ENCODE assay signal across 11 cellular contexts in genomic region chr9:77946969-77947368, GRCh38.
DNase-seq lines count a peak whose midpoint lies in the region; ATAC-seq and TF ChIP-seq lines count a peak whose summit lies in the region.
"Had no signal": no experiment of that assay in that cellular context is flagged by ENCODE, and none has a peak within 500 bp of the region (broad histone marks: within the 10 kb centered on the region; RNA-seq: fewer than 3 reads in every experiment).

No MANE protein-coding gene starts in this region.

- no peak overlapping the region for H3K4me3 Mint-ChIP-seq in T-helper 1 cell treated with Interleukin-12 subunit alpha and Interleukin-12 subunit beta and Interleukin-4 antibody, amounts not matched to agents 30 μg/mL and 1 μg/mL, for 36 hours
- H3K4me3 Mint-ChIP-seq in activated CD8-positive, alpha-beta T cell treated with anti-CD3 and anti-CD28 coated beads, Interleukin-2, amount 10 ng/mL, durations not matched to agents 7 days and 5 days = no peak overlapping the region

- H3K4me1 Mint-ChIP-seq in T-helper 1 cell treated with Interleukin-12 subunit alpha and Interleukin-12 subunit beta and Interleukin-4 antibody, amounts not matched to agents 30 μg/mL and 1 μg/mL, for 36 hours (ENCODE audit: low read depth) = peaks cover 37% of the 10 kb centered on the region
- H3K4me1 Mint-ChIP-seq in activated CD8-positive, alpha-beta T cell treated with anti-CD3 and anti-CD28 coated beads, Interleukin-2, amount 10 ng/mL, durations not matched to agents 7 days and 5 days (ENCODE audit: low read depth) = peaks cover 33% of the 10 kb centered on the region

- H3K9me3 Mint-ChIP-seq in T-helper 1 cell treated with Interleukin-12 subunit alpha and Interleukin-12 subunit beta and Interleukin-4 antibody, amounts not matched to agents 30 μg/mL and 1 μg/mL, for 36 hours = no peaks in the 10 kb centered on the region
- H3K9me3 Mint-ChIP-seq in activated CD8-positive, alpha-beta T cell treated with anti-CD3 and anti-CD28 coated beads, Interleukin-2, amount 10 ng/mL, durations not matched to agents 7 days and 5 days (ENCODE audit: insufficient read depth) = no peaks in the 10 kb centered on the region

- TF ChIP-seq CTCF in RWPE2 (IDR thresholded peaks at IDR 0.05; ENCODE audit: poor library complexity, severe bottlenecking) = no peak
- no peak for TF ChIP-seq CTCF in tibial nerve (IDR thresholded peaks at IDR 0.05)

- peak overlapping the region; percentile 4 for H3K27ac Mint-ChIP-seq in T-helper 1 cell treated with Interleukin-12 subunit alpha and Interleukin-12 subunit beta and Interleukin-4 antibody, amounts not matched to agents 30 μg/mL and 1 μg/mL, for 36 hours
- H3K27ac Mint-ChIP-seq in activated CD8-positive, alpha-beta T cell treated with anti-CD3 and anti-CD28 coated beads, Interleukin-2, amount 10 ng/mL, durations not matched to agents 7 days and 5 days = no peak overlapping the region

- ATAC-seq in RWPE2 (ENCODE audit: low read depth) (0 out of 3 replicates have a peak, but pooled peaks have one; percentile 12), GM19397 (IDR thresholded peaks at IDR 0.05; ENCODE audit: unreplicated experiment) (no peak)
- no peak for ATAC-seq in activated CD8-positive, alpha-beta T cell treated with anti-CD3 and anti-CD28 coated beads, Interleukin-2, amount 10 ng/mL, durations not matched to agents 7 days and 5 days

- H3K27ac ChIP-seq in RWPE2 (ENCODE audit: poor library complexity, severe bottlenecking) (no peak overlapping the region), tibial nerve (peak overlapping the region in 3 of 4 donors; percentile 42 to 63 (median 62))
- H3K27ac ChIP-seq: KMS-11 had no signal

- H3K36me3 Mint-ChIP-seq in T-helper 1 cell treated with Interleukin-12 subunit alpha and Interleukin-12 subunit beta and Interleukin-4 antibody, amounts not matched to agents 30 μg/mL and 1 μg/mL, for 36 hours (ENCODE audit: low read depth) = peaks cover 7% of the 10 kb centered on the region
- peaks cover 2% of the 10 kb centered on the region for H3K36me3 Mint-ChIP-seq in activated CD8-positive, alpha-beta T cell treated with anti-CD3 and anti-CD28 coated beads, Interleukin-2, amount 10 ng/mL, durations not matched to agents 7 days and 5 days (ENCODE audit: low read depth)

- H3K4me1 ChIP-seq in RWPE2 (ENCODE audit: insufficient read depth, poor library complexity, severe bottlenecking) (peaks cover 20% of the 10 kb centered on the region), tibial nerve (peaks cover 0 to 83% (median 43%) of the 10 kb centered on the region in 4 donors)

- H3K36me3 ChIP-seq in RWPE2 (ENCODE audit: low read depth) (no peaks in the 10 kb centered on the region), tibial nerve (no peaks in the 10 kb centered on the region)

- TF ChIP-seq EP300 in tibial nerve (IDR thresholded peaks at IDR 0.05) = peak in 1 of 2 donors; percentile 36

- H3K4me3 ChIP-seq in RWPE2 (ENCODE audit: severe bottlenecking) (no peak overlapping the region), tibial nerve (no peak overlapping the region)

- H3K27me3 Mint-ChIP-seq in T-helper 1 cell treated with Interleukin-12 subunit alpha and Interleukin-12 subunit beta and Interleukin-4 antibody, amounts not matched to agents 30 μg/mL and 1 μg/mL, for 36 hours (ENCODE audit: low read depth) = no peaks in the 10 kb centered on the region
- H3K27me3 Mint-ChIP-seq in activated CD8-positive, alpha-beta T cell treated with anti-CD3 and anti-CD28 coated beads, Interleukin-2, amount 10 ng/mL, durations not matched to agents 7 days and 5 days (ENCODE audit: low read depth) = no peaks in the 10 kb centered on the region

- TF ChIP-seq POLR2A in tibial nerve (IDR thresholded peaks at IDR 0.05) = no peak

- H3K9me3 ChIP-seq in RWPE2 (ENCODE audit: severe bottlenecking) (no peaks in the 10 kb centered on the region), tibial nerve (no peaks in the 10 kb centered on the region)

- DNase-seq in T-helper 1 cell (no peak), RWPE2 (ENCODE audit: low spot score) (no peak), hippocampal formation (lab: John Stamatoyannopoulos, UW) (peak; percentile 21 to 49), tibial nerve (ENCODE audit: low spot score in 2 of 2) (no peak), glomerular visceral epithelial cell (ENCODE audit: extremely low spot score) (no peak)
- no peak for DNase-seq in activated CD8-positive, alpha-beta T cell treated with anti-CD3 and anti-CD28 coated beads, Interleukin-2, amount 10 ng/mL, durations not matched to agents 7 days and 5 days
- DNase-seq: activated CD4-positive, alpha-beta T cell treated with anti-CD3 and anti-CD28 coated beads, Interleukin-2, amount 50 U/mL, for 48 hours; RPMI8226 had no signal

- H3K27me3 ChIP-seq in RWPE2 (ENCODE audit: insufficient read depth, poor library complexity, severe bottlenecking) = no peaks in the 10 kb centered on the region
- H3K27me3 ChIP-seq in tibial nerve = no peaks in the 10 kb centered on the region

- CTCF ChIA-PET in activated CD8-positive, alpha-beta T cell treated with anti-CD3 and anti-CD28 coated beads, Interleukin-2, amount 10 ng/mL, durations not matched to agents 7 days and 5 days (lab: Charles Lee) = no interaction called here

- WGBS in tibial nerve, 2 donors = 29 to 36% methylated on average over 4 of the region's 4 CpGs

- POLR2A ChIA-PET in activated CD8-positive, alpha-beta T cell treated with anti-CD3 and anti-CD28 coated beads, Interleukin-2, amount 10 ng/mL, durations not matched to agents 7 days and 5 days (lab: Charles Lee) = no interaction called here

Comparison
In these comparisons a context has a peak if more than half of its experiments do, and no peak if none do; other contexts are left out.
1. DNase-seq: peak in hippocampal formation (2 of 2); none in T-helper 1 cell (0 of 5), RWPE2 (single experiment), tibial nerve (0 of 2), glomerular visceral epithelial cell (single experiment) and activated CD8-positive, alpha-beta T cell treated with anti-CD3 and anti-CD28 coated beads, Interleukin-2, amount 10 ng/mL, durations not matched to agents 7 days and 5 days (single experiment).